In the genomic region with DNA sequence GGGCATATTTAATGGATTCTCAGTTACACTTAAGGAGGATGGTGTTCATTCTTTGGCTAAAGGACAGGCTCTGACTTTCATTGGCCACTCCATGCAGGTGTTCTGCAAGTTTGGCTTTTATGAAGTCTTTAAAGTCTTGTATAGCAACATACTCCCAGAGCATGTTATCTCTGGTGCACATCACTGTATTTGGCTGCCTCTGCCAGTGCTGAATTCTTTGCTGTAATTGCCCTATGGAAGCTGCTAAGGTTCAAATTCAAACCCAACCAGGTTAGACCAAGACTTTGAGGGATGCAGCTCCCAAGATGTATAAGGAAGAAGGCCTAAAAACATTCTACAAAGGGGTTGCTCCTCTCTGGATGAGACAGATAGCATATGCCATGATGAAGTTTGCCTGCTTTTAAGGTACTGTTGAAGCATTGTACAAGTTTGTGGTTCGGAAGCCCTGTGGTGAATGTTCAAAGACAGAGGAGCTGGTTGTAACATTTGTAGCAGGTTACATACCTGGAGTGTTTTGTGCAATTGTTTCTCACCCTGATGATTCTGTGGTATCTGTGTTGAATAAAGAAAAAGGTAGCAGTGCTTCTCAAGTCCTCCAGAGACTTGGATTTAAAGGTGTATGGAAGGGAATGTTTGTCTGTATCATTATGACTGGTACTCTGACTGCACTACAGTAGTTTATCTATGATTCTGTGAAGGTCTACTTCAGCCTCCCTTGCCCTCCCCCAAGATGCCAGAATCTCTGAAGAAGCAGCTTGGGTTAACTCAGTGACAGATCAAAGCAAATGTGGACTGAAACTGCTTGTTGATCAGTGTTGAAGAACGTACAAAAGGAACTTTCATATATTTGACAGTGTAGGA, we compare ENCODE assay signal across 9 cellular contexts. TPM values are rescaled to one million over a fixed set of nuclear protein-coding genes. Genes with fewer than 3 reads are reported as not detected.
DNase-seq lines count a peak whose midpoint lies in the region; ATAC-seq and TF ChIP-seq lines count a peak whose summit lies in the region.
"Had no signal": no experiment of that assay in that cellular context is flagged by ENCODE, and none has a peak within 500 bp of the region (broad histone marks: within the 10 kb centered on the region; RNA-seq: fewer than 3 reads in every experiment).

No MANE protein-coding gene starts in this region.

- intact Hi-C loops in OCI-LY7 (cut with micrococcal nuclease; ENCODE audit: unreplicated experiment) (loop anchor here (2.0 kb wide), 1 partner anchor 19 kb away; the partner anchor contains the start of genes ERP29 and TMEM116), left lung (cut with DNase I) (no loop called here), left ventricle myocardium superior (cut with micrococcal nuclease) (no loop called here)

- H2AFZ ChIP-seq in DND-41 (ENCODE audit: low read depth, low read length) (peak overlapping the region; percentile 76), OCI-LY7 (ENCODE audit: low read length) (no peak overlapping the region)

- H3K27ac ChIP-seq in DND-41 (ENCODE audit: low read length) = peak overlapping the region; percentile 85
- no peak overlapping the region for H3K27ac ChIP-seq in OCI-LY7 (ENCODE audit: low read depth, low read length, poor library complexity, severe bottlenecking)
- no peak overlapping the region for H3K27ac ChIP-seq in left lung

- H3K4me1 ChIP-seq in DND-41 (ENCODE audit: insufficient read depth, low read length) (peaks cover 47% of the 10 kb centered on the region), OCI-LY7 (ENCODE audit: insufficient read depth, low read length, poor library complexity, severe bottlenecking) (peaks cover 19% of the 10 kb centered on the region), left lung (peaks cover 5 to 17% of the 10 kb centered on the region in 2 donors)

- H3K4me3 ChIP-seq in DND-41 (ENCODE audit: low read depth in 1 of 2, low read length in 2 of 2) (peak overlapping the region; percentile 11 to 55; a peak in 3 of 4 replicates), OCI-LY7 (ENCODE audit: low read depth, low read length, poor library complexity, severe bottlenecking) (no peak overlapping the region), left lung (no peak overlapping the region)

- H4K20me1 ChIP-seq in DND-41 (ENCODE audit: insufficient read depth, low read length) (no peaks in the 10 kb centered on the region), OCI-LY7 (ENCODE audit: insufficient read depth, low read length) (peaks cover 13% of the 10 kb centered on the region; the same call in 1 of the 2 replicates)

- POLR2A ChIA-PET in OCI-LY7 (lab: Charles Lee) = interaction anchor here (0.6 to 1.1 kb wide), 3 partner anchors 13 to 862 kb away, joined by 3 to 5 read pairs (median 3); no protein-coding TSS in a partner anchor

- H3K79me2 ChIP-seq in DND-41 (ENCODE audit: insufficient read depth, low read length) (no peaks in the 10 kb centered on the region), OCI-LY7 (ENCODE audit: insufficient read depth, low read depth, low read length) (no peaks in the 10 kb centered on the region)

- CTCF ChIA-PET in OCI-LY7 (lab: Charles Lee; ENCODE audit: unreplicated experiment) = no interaction called here

- no peaks in the 10 kb centered on the region for H3K9me3 ChIP-seq in DND-41 (ENCODE audit: insufficient read depth, low read length, severe bottlenecking)
- no peaks in the 10 kb centered on the region for H3K9me3 ChIP-seq in OCI-LY7 (ENCODE audit: low read length)
- no peaks in the 10 kb centered on the region for H3K9me3 ChIP-seq in left lung

- H3K27me3 ChIP-seq in DND-41 (ENCODE audit: insufficient read depth, low read length, poor library complexity) (no peaks in the 10 kb centered on the region), left lung (no peaks in the 10 kb centered on the region)

- H3K9ac ChIP-seq in DND-41 (ENCODE audit: low read depth, low read length) = peak overlapping the region; percentile 50

- DNase-seq in DND-41 = peak; percentile 55
- no peak for DNase-seq in OCI-LY7 (ENCODE audit: low spot score)
- DNase-seq in left lung = no peak
- no peak for DNase-seq in NCI-H1417 (lab: John Stamatoyannopoulos, UW)
- DNase-seq in OCI-M2 (lab: John Stamatoyannopoulos, UW; ENCODE audit: unreplicated experiment) = no peak
- DNase-seq in left ventricle myocardium superior = no peak
- no peak for DNase-seq in putamen (ENCODE audit: low spot score)
- DNase-seq: NCI-H1417 treated with DMSO at 0.1 percent for 48 hours had no signal

- TF ChIP-seq CTCF in DND-41 (IDR thresholded peaks at IDR 0.05; ENCODE audit: borderline replicate concordance, extremely low read depth, low read length, poor library complexity, severe bottlenecking) (no peak), OCI-LY7 (conservative IDR thresholded peaks at IDR 0.05; ENCODE audit: low read length) (no peak), left lung (IDR thresholded peaks at IDR 0.05) (no peak)

- peak overlapping the region; percentile 73 for H3K4me2 ChIP-seq in DND-41 (ENCODE audit: insufficient read depth, low read length)
- H3K4me2 ChIP-seq in OCI-LY7 (ENCODE audit: low read length) = peak overlapping the region; percentile 61

- H3K9me2 ChIP-seq in OCI-LY7 (ENCODE audit: insufficient read depth, low read length) = no peaks in the 10 kb centered on the region

- no TSS peak for BruUV-seq in OCI-LY7 (replicated peaks; lab: Mats Ljungman, UMichigan)

- ATAC-seq in DND-41 (ENCODE audit: insufficient read depth, low read depth) (peak; percentile 85), GM21515 (IDR thresholded peaks at IDR 0.05; ENCODE audit: unreplicated experiment) (peak; percentile 50), left lung (peak; percentile 25), left ventricle myocardium superior (no peak)

- H3K36me3 ChIP-seq in DND-41 (ENCODE audit: insufficient read depth, low read length) = no peaks in the 10 kb centered on the region
- no peaks in the 10 kb centered on the region for H3K36me3 ChIP-seq in OCI-LY7 (ENCODE audit: insufficient read depth, low read length)
- peaks cover 0 to 4% of the 10 kb centered on the region in 2 donors for H3K36me3 ChIP-seq in left lung

RNA-seq across cellular contexts. Expression of gene TMEM116, which starts 19.4 kb away (rescaled TPM):
- total RNA-seq in OCI-LY7 (2014; rRNA removed; shearing (Covaris generic)) = 8.8 and 9.0 TPM in 2 replicates
- 13.1 and 16.0 TPM in 2 replicates for total RNA-seq in OCI-LY7 (2022)
- 10 to 100 TPM; 19.8 to 24.6 TPM for total RNA-seq in left lung
- 49.3 TPM for total RNA-seq in left ventricle myocardium superior

RNA-seq across cellular contexts. Expression of gene ERP29, which starts 19.7 kb away (rescaled TPM):
- 72.1 and 112 TPM in 2 replicates for total RNA-seq in OCI-LY7 (2014; rRNA removed; shearing (Covaris generic))
- 107 and 120 TPM in 2 replicates for total RNA-seq in OCI-LY7 (2022)
- 100 to 1,000 TPM; 134 to 152 TPM for total RNA-seq in left lung
- total RNA-seq in left ventricle myocardium superior = 55.0 TPM

Comparison
In these comparisons a context has a peak if more than half of its experiments do, and no peak if none do; other contexts are left out.
1. H3K4me3 ChIP-seq: peak in DND-41 (2 of 2); none in OCI-LY7 (single experiment) and left lung (0 of 2).